In the genomic region with DNA sequence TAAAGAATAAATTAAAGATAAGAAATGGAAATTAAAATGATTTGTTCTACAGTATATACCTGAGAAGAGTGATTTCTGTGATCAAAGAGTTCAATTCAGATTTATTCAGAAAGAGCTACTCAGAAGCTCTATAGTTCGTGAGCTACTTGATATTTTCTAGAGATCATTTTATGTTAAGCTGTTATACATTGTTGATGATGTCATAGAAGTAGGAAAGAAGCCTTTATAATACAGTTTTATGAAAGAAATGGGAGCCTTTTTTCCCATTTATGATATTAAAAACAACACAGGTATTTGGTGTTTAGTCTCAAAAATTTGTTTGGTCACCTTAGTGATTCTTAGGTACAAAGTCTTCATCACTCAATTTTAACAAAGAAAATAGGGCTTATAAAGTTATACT, we compare ENCODE assay signal across 27 cellular contexts. TPM values are rescaled to one million over a fixed set of nuclear protein-coding genes. Genes with fewer than 3 reads are reported as not detected.
"Had no signal": no experiment of that assay in that cellular context is flagged by ENCODE, and none has a peak within 500 bp of the region (broad histone marks: within the 10 kb centered on the region; RNA-seq: fewer than 3 reads in every experiment).

No MANE protein-coding gene starts in this region.

- ATAC-seq: effector memory CD8-positive, alpha-beta T cell; esophagus mucosa; gastrocnemius medialis; heart right ventricle; left cardiac atrium; left lung; left ventricle myocardium superior; lower lobe of right lung; mucosa of descending colon had no signal

- FAIRE-seq: endometrium, islet of Langerhans, keratinocyte had no signal

- H3K4me1 ChIP-seq: colonic mucosa, left lung, lower lobe of right lung had no signal

- H3K4me3 ChIP-seq: colonic mucosa, esophagus squamous epithelium, gastrocnemius medialis, heart right ventricle, left lung, lower lobe of right lung, mucosa of descending colon had no signal

- DNase-seq: colonic mucosa; cortex of kidney; effector CD8-positive, alpha-beta T cell; effector memory CD8-positive, alpha-beta T cell; endodermal cell; erythroblast; esophagus squamous epithelium; foreskin fibroblast; foreskin melanocyte; gastrocnemius medialis; glutamatergic neuron; head of caudate nucleus; heart right ventricle; hippocampal formation; left cardiac atrium; left lung; left ventricle myocardium superior; lower lobe of right lung; mesenchymal stem cell; mucosa of descending colon had no signal

- H3K9me3 ChIP-seq: colonic mucosa, esophagus squamous epithelium, gastrocnemius medialis, heart right ventricle, left lung, lower lobe of right lung, mucosa of descending colon had no signal

- H3K27me3 ChIP-seq: colonic mucosa, esophagus squamous epithelium, gastrocnemius medialis, heart right ventricle, left lung had no signal

- H3K27ac ChIP-seq: colonic mucosa, epithelial cell of prostate, esophagus squamous epithelium, gastrocnemius medialis, heart right ventricle, left lung, lower lobe of right lung had no signal

RNA-seq across cellular contexts. Expression of a gene that starts 31.7 kb away (rescaled TPM):
- total RNA-seq: endodermal cell, kidney epithelial cell, myocyte had no signal
